17 cellular contexts compared by ENCODE assay signal in the genomic region with DNA sequence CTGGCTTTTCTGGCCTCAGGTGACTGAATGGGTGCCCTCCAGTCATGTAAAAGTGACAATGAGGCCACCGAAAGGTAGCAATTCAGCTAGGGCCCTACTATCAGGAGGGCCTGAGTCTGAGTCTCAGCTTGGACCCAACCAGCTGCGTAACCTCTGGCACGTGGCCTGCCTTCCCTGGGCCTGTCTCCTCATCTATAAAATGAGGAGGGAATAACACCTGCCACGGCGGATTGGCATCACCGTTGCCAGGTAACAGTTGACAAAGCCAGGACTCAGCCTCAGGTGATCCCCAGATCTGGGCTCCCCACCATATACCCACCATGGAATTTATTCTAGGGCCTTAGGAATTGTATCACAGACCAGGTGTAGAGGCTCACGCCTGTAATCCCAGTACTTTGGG.
DNase-seq lines count a peak whose midpoint lies in the region; TF ChIP-seq lines count a peak whose summit lies in the region.
"Had no signal": no experiment of that assay in that cellular context is flagged by ENCODE, and none has a peak within 500 bp of the region (broad histone marks: within the 10 kb centered on the region; RNA-seq: fewer than 3 reads in every experiment).

No MANE protein-coding gene starts in this region.

- 96 to 100% methylated on average over 1 to 7 of the region's 7 CpGs for WGBS in thyroid gland, 2 donors

- H3K79me2 ChIP-seq in osteoblast (ENCODE audit: insufficient read depth, low read length): no peaks in the 10 kb centered on the region

- H3K9me3 Mint-ChIP-seq in glutamatergic neuron (ENCODE audit: unreplicated experiment): peaks cover 10% of the 10 kb centered on the region
- H3K9me3 Mint-ChIP-seq: CD8-positive, alpha-beta T cell had no signal

- H3K27me3 ChIP-seq in osteoblast (ENCODE audit: insufficient read depth, low read length) (no peaks in the 10 kb centered on the region), thyroid gland (no peaks in the 10 kb centered on the region)

- no peak for TF ChIP-seq POLR2A in thyroid gland (IDR thresholded peaks at IDR 0.05)

- H3K27ac ChIP-seq in osteoblast (ENCODE audit: low read depth, low read length) (no peak overlapping the region), thyroid gland (no peak overlapping the region)
- H3K27ac ChIP-seq: 22Rv1, A549, HL-60 had no signal

- H3K4me3 ChIP-seq in osteoblast (ENCODE audit: insufficient read depth, low read length): no peak overlapping the region
- no peak overlapping the region for H3K4me3 ChIP-seq in thyroid gland (replicated peaks in 1 of 3)
- H3K4me3 ChIP-seq: A549, GM12878 had no signal

- no peak overlapping the region for H3K4me3 Mint-ChIP-seq in glutamatergic neuron (ENCODE audit: unreplicated experiment)
- H3K4me3 Mint-ChIP-seq: CD8-positive, alpha-beta T cell; H9 had no signal

- intact Hi-C loops in thyroid gland (cut with DNase I): no loop called here

- H3K36me3 Mint-ChIP-seq in glutamatergic neuron (ENCODE audit: unreplicated experiment): peaks cover 25% of the 10 kb centered on the region

- H2AFZ ChIP-seq in osteoblast (ENCODE audit: low read length): no peak overlapping the region

- peaks cover 14% of the 10 kb centered on the region for H3K4me1 Mint-ChIP-seq in glutamatergic neuron (ENCODE audit: low read depth, unreplicated experiment)
- H3K4me1 Mint-ChIP-seq: H9 had no signal

- peak; percentile 37 for DNase-seq in NCI-H2171 treated with DMSO at 0.1 percent for 48 hours (lab: John Stamatoyannopoulos, UW)
- no peak for DNase-seq in NCI-H2171 (lab: John Stamatoyannopoulos, UW)
- no peak for DNase-seq in glutamatergic neuron
- DNase-seq in osteoblast (ENCODE audit: insufficient read length, low spot score, missing footprints): peak; percentile 55
- no peak for DNase-seq in thyroid gland
- no peak for DNase-seq in HK-2 (ENCODE audit: unreplicated experiment)
- DNase-seq in NCI-H446 (lab: John Stamatoyannopoulos, UW): no peak
- DNase-seq: AML-193; Calu3; CD8-positive, alpha-beta T cell; DMS79 treated with DMSO at 0.1 percent for 48 hours; GOT3; H9 had no signal

- TF ChIP-seq CTCF in glutamatergic neuron (IDR thresholded peaks at IDR 0.05; ENCODE audit: partially characterized antibody, unreplicated experiment) (no peak), osteoblast (IDR thresholded peaks at IDR 0.05; ENCODE audit: extremely low read depth, low read depth, low read length) (no peak), thyroid gland (IDR thresholded peaks at IDR 0.05) (no peak)

- H3K36me3 ChIP-seq in osteoblast (ENCODE audit: insufficient read depth, low read length) (peaks cover 9% of the 10 kb centered on the region), thyroid gland (peaks cover 4 to 22% of the 10 kb centered on the region in 2 donors)

- peaks cover 7% of the 10 kb centered on the region for H3K27me3 Mint-ChIP-seq in glutamatergic neuron (ENCODE audit: unreplicated experiment)

- H3K4me1 ChIP-seq in osteoblast (ENCODE audit: insufficient read depth, low read length) (peaks cover 12% of the 10 kb centered on the region), thyroid gland (peaks cover 3 to 23% of the 10 kb centered on the region in 2 donors)
- H3K4me1 ChIP-seq: A549 had no signal

- no peaks in the 10 kb centered on the region for H4K20me1 ChIP-seq in osteoblast (ENCODE audit: insufficient read depth, low read length)

- H3K9me3 ChIP-seq in osteoblast (ENCODE audit: low read depth, low read length): no peaks in the 10 kb centered on the region
- no peaks in the 10 kb centered on the region for H3K9me3 ChIP-seq in thyroid gland

- peak overlapping the region; percentile 52 for H3K27ac Mint-ChIP-seq in glutamatergic neuron (ENCODE audit: unreplicated experiment)
- H3K27ac Mint-ChIP-seq: CD8-positive, alpha-beta T cell had no signal

- H3K4me2 ChIP-seq in osteoblast (ENCODE audit: insufficient read depth, low read length): no peak overlapping the region
- H3K4me2 ChIP-seq: A549 had no signal

Comparison
In these comparisons a context has a peak if more than half of its experiments do, and no peak if none do; other contexts are left out.
1. DNase-seq: peak in NCI-H2171 treated with DMSO at 0.1 percent for 48 hours (single experiment) and osteoblast (single experiment); none in NCI-H2171 (single experiment), glutamatergic neuron (single experiment), thyroid gland (0 of 2), HK-2 (single experiment) and NCI-H446 (0 of 2).